Comparison of ENCODE assay signal across 9 cellular contexts in the genomic region with DNA sequence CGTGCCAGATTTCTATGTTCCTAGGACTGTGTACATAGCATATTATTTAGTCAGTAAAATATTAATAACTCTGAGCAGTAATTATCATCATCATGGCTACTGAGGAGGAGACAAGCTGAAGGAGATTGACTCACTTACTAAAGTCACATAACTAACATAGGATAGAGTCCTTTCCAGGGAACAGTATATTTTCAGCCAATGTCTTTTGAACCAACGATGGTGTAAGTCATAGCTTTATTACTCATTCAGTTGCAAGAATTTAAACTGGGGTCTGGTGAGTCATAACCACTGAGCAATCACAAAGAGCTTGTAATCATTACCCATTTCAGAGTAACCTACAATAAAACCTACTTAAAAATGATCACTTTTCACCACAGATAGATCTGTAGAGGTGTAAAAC.
DNase-seq lines count a peak whose midpoint lies in the region; ATAC-seq, FAIRE-seq and TF ChIP-seq lines count a peak whose summit lies in the region.
"Had no signal": no experiment of that assay in that cellular context is flagged by ENCODE, and none has a peak within 500 bp of the region (broad histone marks: within the 10 kb centered on the region; RNA-seq: fewer than 3 reads in every experiment).

No MANE protein-coding gene starts in this region.

- H3K27me3 ChIP-seq in bronchial epithelial cell (ENCODE audit: control insufficient read depth, insufficient read depth, low read length) (no peaks in the 10 kb centered on the region), smooth muscle cell (ENCODE audit: low read depth) (no peaks in the 10 kb centered on the region)

- no peak for FAIRE-seq in bronchial epithelial cell (lab: Jason Lieb, UNC)

- H3K4me1 ChIP-seq in smooth muscle cell (ENCODE audit: low read depth): no peaks in the 10 kb centered on the region

- no peak overlapping the region for H2AFZ ChIP-seq in smooth muscle cell (ENCODE audit: low read depth)

- H3K36me3 ChIP-seq in bronchial epithelial cell (ENCODE audit: control insufficient read depth, insufficient read depth, low read length) (no peaks in the 10 kb centered on the region), smooth muscle cell (ENCODE audit: low read depth) (no peaks in the 10 kb centered on the region)

- TF ChIP-seq CTCF in bronchial epithelial cell (IDR thresholded peaks at IDR 0.05; ENCODE audit: insufficient read depth, low read length, severe bottlenecking) (no peak), smooth muscle cell (IDR thresholded peaks at IDR 0.05; ENCODE audit: borderline replicate concordance, insufficient read depth, poor library complexity, severe bottlenecking) (no peak)

- H3K9me3 ChIP-seq in smooth muscle cell (replicated peaks; ENCODE audit: low read depth): no peaks in the 10 kb centered on the region

- H3K79me2 ChIP-seq in smooth muscle cell (ENCODE audit: low read depth): no peaks in the 10 kb centered on the region

- DNase-seq in HS-27A (ENCODE audit: low read depth) (peak; percentile 62), bronchial epithelial cell (ENCODE audit: low read depth) (peak; percentile 99), smooth muscle cell (lab: John Stamatoyannopoulos, UW; ENCODE audit: unreplicated experiment) (no peak), HK-2 (ENCODE audit: unreplicated experiment) (no peak), retina (no peak)
- no peak for DNase-seq in activated CD8-positive, alpha-beta memory T cell treated with anti-CD3 and anti-CD28 coated beads, Interleukin-2, amount 50 U/mL, for 4 hours
- DNase-seq: NCI-H2029, T-helper 9 cell had no signal

- 34% methylated on average over 2 of the region's 2 CpGs for WGBS in smooth muscle cell (ENCODE audit: low lambda C conversion rate)

- no peak overlapping the region for H3K9ac ChIP-seq in smooth muscle cell (ENCODE audit: low read depth)

- no peaks in the 10 kb centered on the region for H3F3A ChIP-seq in smooth muscle cell (ENCODE audit: low read depth)

- no peaks in the 10 kb centered on the region for H4K20me1 ChIP-seq in smooth muscle cell (ENCODE audit: low read depth)

- H3K4me3 ChIP-seq in bronchial epithelial cell (ENCODE audit: low read depth, low read length) (no peak overlapping the region), smooth muscle cell (no peak overlapping the region)

- H3K27ac ChIP-seq in smooth muscle cell (ENCODE audit: low read depth): peak overlapping the region; percentile 69

- peak; percentile 87 for ATAC-seq in GM19463 (IDR thresholded peaks at IDR 0.05; ENCODE audit: unreplicated experiment)

- H3K4me2 ChIP-seq in smooth muscle cell: peak overlapping the region; percentile 12

Comparison
In these comparisons a context has a peak if more than half of its experiments do, and no peak if none do; other contexts are left out.
1. DNase-seq: peak in HS-27A (single experiment) and bronchial epithelial cell (single experiment); none in smooth muscle cell (single experiment), HK-2 (single experiment), retina (single experiment) and activated CD8-positive, alpha-beta memory T cell treated with anti-CD3 and anti-CD28 coated beads, Interleukin-2, amount 50 U/mL, for 4 hours (single experiment).